ENCODE assay signal across 8 cellular contexts in the genomic region with DNA sequence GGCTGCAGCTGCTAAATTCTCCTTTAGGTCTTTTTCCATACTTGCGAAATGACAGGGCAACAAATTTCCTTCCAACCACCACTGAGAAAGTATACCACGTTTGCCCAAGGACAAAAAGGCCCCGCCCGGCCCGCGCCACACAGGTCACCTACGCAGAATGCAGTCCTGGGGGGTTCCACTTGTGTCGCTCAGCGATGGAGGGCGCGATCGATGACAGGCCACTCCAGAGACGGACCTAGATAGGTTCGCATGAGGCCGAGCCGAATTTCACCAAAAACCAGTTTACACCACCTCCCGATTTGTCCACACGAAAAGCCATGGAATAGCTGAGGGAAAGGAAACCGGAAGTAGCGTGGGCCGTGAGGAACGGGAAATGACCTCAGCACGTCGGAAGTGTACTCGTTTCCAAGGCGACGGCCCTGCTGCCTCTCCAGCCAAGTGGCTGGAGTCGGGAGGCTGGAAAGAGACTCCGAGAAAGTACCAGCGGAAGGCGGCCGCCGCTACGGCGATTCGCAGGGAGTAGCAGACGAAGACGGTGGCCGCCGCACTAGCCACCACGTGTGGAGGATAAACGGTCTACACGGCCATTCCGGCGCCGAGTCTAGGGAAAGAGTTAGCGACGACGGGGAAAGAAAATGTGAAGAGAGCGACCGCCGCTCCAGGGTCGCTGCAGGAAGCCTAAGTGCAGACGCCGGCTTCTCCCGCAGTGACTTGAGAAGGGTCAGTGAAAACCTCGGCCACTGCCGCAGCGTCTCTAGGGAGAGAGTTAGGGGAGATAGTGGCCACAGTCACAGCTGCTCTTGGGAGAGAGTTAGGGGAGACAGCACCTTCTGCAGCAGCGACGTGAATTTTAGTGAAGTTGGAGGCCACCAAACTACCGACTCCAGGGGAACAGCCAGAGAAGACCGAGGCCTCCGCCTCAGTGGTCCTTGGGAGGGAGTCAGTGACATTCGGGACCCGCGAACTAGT. TPM values are rescaled to one million over a fixed set of nuclear protein-coding genes. Genes with fewer than 3 reads are reported as not detected.
A peak's percentile ranks its signal among the peaks of the same experiment; 100 is the strongest.
DNase-seq lines count a peak whose midpoint lies in the region; ATAC-seq, FAIRE-seq and TF ChIP-seq lines count a peak whose summit lies in the region.

Gene ANKRD42 (plus strand): TSS at position 398 of the 969 bp plus-strand sequence. CDS start 959 bp downstream, outside the sequence.

- peak within 1 kb of the TSS; percentile 98 to 100 (median 100) for H3K27ac Mint-ChIP-seq in immature natural killer cell

- peaks cover 47 to 58% of the 10 kb centered on the region in 2 donors for H3K4me1 Mint-ChIP-seq in immature natural killer cell

- peaks cover 6 to 9% (median 8%) of the 10 kb centered on the region in 3 donors for H3K36me3 Mint-ChIP-seq in immature natural killer cell

- peak within 1 kb of the TSS; percentile 80 for H2AFZ ChIP-seq in ACC112 (ENCODE audit: low read length, unreplicated experiment)

- H3K27ac ChIP-seq in ACC112 (ENCODE audit: low read depth, low read length) (peak within 1 kb of the TSS; percentile 88), WERI-Rb-1 (peak within 1 kb of the TSS; percentile 64)

- H3K4me3 Mint-ChIP-seq in immature natural killer cell, result peak within 1 kb of the TSS; percentile 96 to 99 (median 98)

- peak; percentile 94 for DNase-seq in NCI-H2196 (lab: John Stamatoyannopoulos, UW; ENCODE audit: unreplicated experiment)
- peak; percentile 93 for DNase-seq in WERI-Rb-1
- peak; percentile 93 for DNase-seq in bronchial epithelial cell (ENCODE audit: low read depth)
- peak; percentile 90 for DNase-seq in immature natural killer cell
- peak; percentile 76 for DNase-seq in smooth muscle cell of the brain vasculature (ENCODE audit: low read depth, low spot score)

- ATAC-seq in GM18868 (IDR thresholded peaks at IDR 0.05; ENCODE audit: unreplicated experiment) (peak; percentile 92), HG03108 (IDR thresholded peaks at IDR 0.05; ENCODE audit: unreplicated experiment) (peak; percentile 92)

- H3K27me3 Mint-ChIP-seq in immature natural killer cell (ENCODE audit: low read depth in 3 of 3), result peaks cover 16 to 24% (median 17%) of the 10 kb centered on the region in 3 donors

- H3K27me3 ChIP-seq in ACC112 (ENCODE audit: insufficient read depth, low read length) (no peaks in the 10 kb centered on the region), WERI-Rb-1 (ENCODE audit: insufficient read depth, low read depth, severe bottlenecking) (no peaks in the 10 kb centered on the region), bronchial epithelial cell (ENCODE audit: control insufficient read depth, insufficient read depth, low read length) (no peaks in the 10 kb centered on the region)

- no peaks in the 10 kb centered on the region for H3K9me3 Mint-ChIP-seq in immature natural killer cell

- H3K36me3 ChIP-seq in ACC112 (ENCODE audit: insufficient read depth, low read length) (peaks cover 14% of the 10 kb centered on the region), WERI-Rb-1 (peaks cover 32% of the 10 kb centered on the region), bronchial epithelial cell (ENCODE audit: control insufficient read depth, insufficient read depth, low read length) (peaks cover 1% of the 10 kb centered on the region)

- peaks cover 41% of the 10 kb centered on the region for H3K79me2 ChIP-seq in ACC112 (ENCODE audit: control insufficient read depth, insufficient read depth, low read length, unreplicated experiment)

- H3K4me1 ChIP-seq in ACC112 (ENCODE audit: control insufficient read depth, insufficient read depth, low read length, unreplicated experiment), result peaks cover 35% of the 10 kb centered on the region

- H3K4me3 ChIP-seq in ACC112 (ENCODE audit: low read depth, low read length), result peak within 1 kb of the TSS; percentile 95
- H3K4me3 ChIP-seq in WERI-Rb-1 (ENCODE audit: low read depth, low read length), result peak within 1 kb of the TSS; percentile 97
- peak within 1 kb of the TSS; percentile 71 for H3K4me3 ChIP-seq in bronchial epithelial cell (ENCODE audit: low read depth, low read length)

- no peak for FAIRE-seq in bronchial epithelial cell (lab: Jason Lieb, UNC)

- H3K9me3 ChIP-seq in WERI-Rb-1 (ENCODE audit: severe bottlenecking), result no peaks in the 10 kb centered on the region

- TF ChIP-seq CTCF in WERI-Rb-1 (IDR thresholded peaks at IDR 0.05; ENCODE audit: low read depth, low read length), result no peak
- no peak for TF ChIP-seq CTCF in bronchial epithelial cell (IDR thresholded peaks at IDR 0.05; ENCODE audit: insufficient read depth, low read length, severe bottlenecking)

RNA-seq across cellular contexts. Expression of gene ANKRD42, which starts in this region (rescaled TPM):
- 4.7 and 8.3 TPM in 2 replicates for total RNA-seq in bronchial epithelial cell
- polyA plus RNA-seq in immature natural killer cell, result 1 to 10 TPM; 3.1 to 5.0 (median 4.2) TPM

Comparison
In these comparisons a context has a peak if more than half of its experiments do, and no peak if none do; other contexts are left out.
1. Peak in every context shown above with its lines: DNase-seq, ATAC-seq, H3K4me3 ChIP-seq and H3K27ac ChIP-seq.